In the genomic region with DNA sequence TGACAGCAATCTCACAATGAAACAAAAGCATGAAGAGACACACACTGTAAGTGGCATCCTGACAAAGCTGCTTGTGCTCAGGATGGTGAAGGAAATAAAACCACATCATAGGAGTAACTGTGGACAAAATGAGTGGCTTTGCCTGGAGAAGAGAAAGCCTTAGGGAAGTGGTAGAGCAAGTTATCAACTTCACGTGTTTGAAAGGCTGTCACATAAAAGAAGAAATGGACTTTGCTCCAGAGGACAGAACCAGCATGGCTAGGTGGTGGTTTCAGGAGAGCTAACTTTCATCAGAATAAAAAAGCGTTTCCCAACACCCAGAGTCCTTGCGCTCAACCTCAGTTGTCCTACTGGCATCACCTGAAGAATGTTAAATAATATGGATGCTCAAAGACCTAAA, we compare ENCODE assay signal across 21 cellular contexts.
DNase-seq lines count a peak whose midpoint lies in the region; ATAC-seq, FAIRE-seq and TF ChIP-seq lines count a peak whose summit lies in the region.
"Had no signal": no experiment of that assay in that cellular context is flagged by ENCODE, and none has a peak within 500 bp of the region (broad histone marks: within the 10 kb centered on the region; RNA-seq: fewer than 3 reads in every experiment).

No MANE protein-coding gene starts in this region.

- H3K36me3 ChIP-seq in Caco-2 (ENCODE audit: control insufficient read depth, insufficient read depth, low read length) = no peaks in the 10 kb centered on the region
- H3K36me3 ChIP-seq in small intestine (ENCODE audit: control insufficient read depth in 2 of 2, insufficient read depth in 2 of 2, low read length in 2 of 2) = no peaks in the 10 kb centered on the region
- H3K36me3 ChIP-seq: BLaER1, HAP-1 had no signal

- no peak overlapping the region for H3K4me3 ChIP-seq in Caco-2 (ENCODE audit: low read depth, low read length)
- H3K4me3 ChIP-seq in small intestine (ENCODE audit: low read depth in 1 of 2, low read length in 2 of 2) = no peak overlapping the region
- H3K4me3 ChIP-seq: A549, BLaER1, GM12878, GM23248, HAP-1 had no signal

- CTCF ChIA-PET in Caco-2 (lab: Charles Lee) = no interaction called here

- no peaks in the 10 kb centered on the region for H3K9me3 Mint-ChIP-seq in Caco-2 (ENCODE audit: unreplicated experiment)

- H3K4me1 ChIP-seq in Caco-2 (peaks cover 9% of the 10 kb centered on the region), small intestine (ENCODE audit: control insufficient read depth in 2 of 2, insufficient read depth in 1 of 2, low read depth in 1 of 2, low read length in 1 of 2) (peaks cover 0 to 2% of the 10 kb centered on the region in 2 donors)
- H3K4me1 ChIP-seq: A549, BLaER1, HAP-1 had no signal

- peaks cover 16% of the 10 kb centered on the region for H3K4me1 Mint-ChIP-seq in Caco-2 (ENCODE audit: low read depth, unreplicated experiment)
- H3K4me1 Mint-ChIP-seq: CD4-positive, alpha-beta memory T cell had no signal

- no peak overlapping the region for H3K27ac ChIP-seq in small intestine (ENCODE audit: low read depth in 1 of 2, low read length in 1 of 2)
- H3K27ac ChIP-seq: 22Rv1, A549, BLaER1, GM23248 had no signal

- DNase-seq in DMS53 (lab: John Stamatoyannopoulos, UW) (peak; percentile 17), DMS53 treated with DMSO at 0.1 percent for 48 hours (lab: John Stamatoyannopoulos, UW; ENCODE audit: unreplicated experiment) (no peak), Caco-2 (peak in 1 of 2 experiments; percentile 46), left colon (no peak), small intestine (peak; percentile 79), NCI-H510A (lab: John Stamatoyannopoulos, UW) (no peak), MV-4-11 (lab: John Stamatoyannopoulos, UW) (no peak)
- DNase-seq: AML-193; CD4-positive, alpha-beta memory T cell; DMS153; DND-41; EL; GM23248; KG1 had no signal

- H3K27me3 ChIP-seq in Caco-2 (replicated peaks; ENCODE audit: control insufficient read depth, insufficient read depth, low read length) (no peaks in the 10 kb centered on the region), small intestine (ENCODE audit: control insufficient read depth in 2 of 2, insufficient read depth in 2 of 2, low read length in 2 of 2) (no peaks in the 10 kb centered on the region)
- H3K27me3 ChIP-seq: BLaER1 had no signal

- BruUV-seq in Caco-2 (replicated peaks; lab: Mats Ljungman, UMichigan) = no TSS peak

- peak; percentile 91 for ATAC-seq in left colon
- ATAC-seq: A549, GM12878 had no signal

- no peak overlapping the region for H3K4me3 Mint-ChIP-seq in Caco-2 (ENCODE audit: unreplicated experiment)
- H3K4me3 Mint-ChIP-seq: CD14-positive monocyte; CD4-positive, alpha-beta memory T cell had no signal

- intact Hi-C loops in Caco-2 (cut with micrococcal nuclease; ENCODE audit: unreplicated experiment) (no loop called here), left colon (cut with DNase I, micrococcal nuclease) (no loop called here)

- H3K27me3 Mint-ChIP-seq in Caco-2 (ENCODE audit: insufficient read depth, unreplicated experiment) = no peaks in the 10 kb centered on the region

- no peaks in the 10 kb centered on the region for H3K9me3 ChIP-seq in Caco-2
- H3K9me3 ChIP-seq in small intestine (ENCODE audit: control insufficient read depth, low read depth) = no peaks in the 10 kb centered on the region
- H3K9me3 ChIP-seq: A549, HAP-1 had no signal

- no peak for TF ChIP-seq CTCF in Caco-2 (IDR thresholded peaks at IDR 0.05; ENCODE audit: insufficient read depth in 1 of 2, low read depth in 1 of 2, low read length in 1 of 2, severe bottlenecking in 1 of 2, unreplicated experiment in 1 of 2)

- POLR2A ChIA-PET in Caco-2 (lab: Charles Lee) = no interaction called here

- H3K36me3 Mint-ChIP-seq in Caco-2 (ENCODE audit: insufficient read depth, unreplicated experiment) = no peaks in the 10 kb centered on the region
- H3K36me3 Mint-ChIP-seq: CD14-positive monocyte; CD4-positive, alpha-beta memory T cell had no signal

- FAIRE-seq in small intestine (lab: Jason Lieb, UNC) = no peak
- FAIRE-seq: A549, GM12878, GM19239 had no signal

- 40 to 69% (median 43%) methylated on average over 3 of the region's 3 CpGs for WGBS in small intestine, 3 donors

- peak overlapping the region; percentile 32 for H3K27ac Mint-ChIP-seq in Caco-2 (ENCODE audit: unreplicated experiment)
- H3K27ac Mint-ChIP-seq: CD4-positive, alpha-beta memory T cell had no signal

Comparison
In these comparisons a context has a peak if more than half of its experiments do, and no peak if none do; other contexts are left out.
1. DNase-seq: peak in DMS53 (single experiment) and small intestine (single experiment); none in DMS53 treated with DMSO at 0.1 percent for 48 hours (single experiment), left colon (0 of 2), NCI-H510A (single experiment) and MV-4-11 (single experiment).